12 cellular contexts compared by ENCODE assay signal in genomic region chr2:84991404-84992151, GRCh38. TPM values are rescaled to one million over a fixed set of nuclear protein-coding genes. Genes with fewer than 3 reads are reported as not detected.
DNase-seq lines count a peak whose midpoint lies in the region; ATAC-seq and TF ChIP-seq lines count a peak whose summit lies in the region.
"Had no signal": no experiment of that assay in that cellular context is flagged by ENCODE, and none has a peak within 500 bp of the region (broad histone marks: within the 10 kb centered on the region; RNA-seq: fewer than 3 reads in every experiment).

No MANE protein-coding gene starts in this region.

- 15 to 18% methylated on average over 2 of the region's 2 CpGs for WGBS in body of pancreas, 2 donors

- H3K36me3 ChIP-seq in BJ (ENCODE audit: control insufficient read depth, insufficient read depth, low read length) (no peaks in the 10 kb centered on the region), KMS-11 (ENCODE audit: insufficient read depth) (no peaks in the 10 kb centered on the region), body of pancreas (replicated peaks in 1 of 2; ENCODE audit: insufficient read depth in 1 of 2, low read depth in 2 of 2) (no peaks in the 10 kb centered on the region), BE2C (no peaks in the 10 kb centered on the region)

- H2AFZ ChIP-seq in KMS-11 (ENCODE audit: low read depth) = no peak overlapping the region

- peak overlapping the region; percentile 5; the same call in 1 of the 2 replicates for H3K4me2 ChIP-seq in KMS-11

- no peaks in the 10 kb centered on the region for H3K9me3 ChIP-seq in body of pancreas
- no peaks in the 10 kb centered on the region for H3K9me3 ChIP-seq in BE2C

- H4K20me1 ChIP-seq in KMS-11 (ENCODE audit: insufficient read depth) = peaks cover 66% of the 10 kb centered on the region

- peak; percentile 100 for DNase-seq in BJ (ENCODE audit: low read depth)
- no peak for DNase-seq in body of pancreas
- no peak for DNase-seq in left lobe of liver (ENCODE audit: low spot score)
- DNase-seq in NCI-H2196 treated with DMSO at 0.1 percent for 48 hours (lab: John Stamatoyannopoulos, UW; ENCODE audit: unreplicated experiment) = no peak
- DNase-seq in BE2C = no peak
- DNase-seq: activated CD8-positive, alpha-beta memory T cell treated with anti-CD3 and anti-CD28 coated beads, Interleukin-2, amount 10 ng/mL, durations not matched to agents 7 days and 5 days; NCI-H1092 treated with DMSO at 0.1 percent for 48 hours; NCI-H774; small intestine had no signal

- no peak overlapping the region for H3K9ac ChIP-seq in KMS-11

- H3K4me1 ChIP-seq in KMS-11 (ENCODE audit: low read depth, poor library complexity, severe bottlenecking) (peaks cover 71% of the 10 kb centered on the region), body of pancreas (peaks cover 79% of the 10 kb centered on the region), BE2C (no peaks in the 10 kb centered on the region)

- no peak overlapping the region for H3K4me3 ChIP-seq in BJ (ENCODE audit: low read depth, low read length)
- H3K4me3 ChIP-seq in KMS-11 (IDR thresholded peaks at IDR 0.05; ENCODE audit: insufficient read depth, low read depth, low read length) = no peak overlapping the region
- H3K4me3 ChIP-seq in body of pancreas = no peak overlapping the region
- H3K4me3 ChIP-seq in BE2C (ENCODE audit: low read depth, low read length) = no peak overlapping the region

- no peak overlapping the region; the same call in 1 of the 2 replicates for H3K27ac ChIP-seq in KMS-11
- peak overlapping the region in 1 of 4 donors; percentile 19 for H3K27ac ChIP-seq in body of pancreas

- intact Hi-C loops in body of pancreas (cut with DNase I) = no loop called here

- peaks cover 99% of the 10 kb centered on the region for H3K79me2 ChIP-seq in KMS-11 (ENCODE audit: insufficient read depth, low read depth)

- ATAC-seq in body of pancreas = peak; percentile 42
- peak; percentile 93 for ATAC-seq in left lobe of liver
- no peak for ATAC-seq in GM21825 (IDR thresholded peaks at IDR 0.05; ENCODE audit: unreplicated experiment)
- no peak for ATAC-seq in GM21526 (IDR thresholded peaks at IDR 0.05; ENCODE audit: low FRiP score, unreplicated experiment)
- ATAC-seq: activated CD8-positive, alpha-beta memory T cell treated with anti-CD3 and anti-CD28 coated beads, Interleukin-2, amount 10 ng/mL, durations not matched to agents 7 days and 5 days had no signal

- TF ChIP-seq CTCF in BJ (IDR thresholded peaks at IDR 0.05; ENCODE audit: insufficient read depth, low read depth, low read length) = no peak
- TF ChIP-seq CTCF in KMS-11 (conservative IDR thresholded peaks at IDR 0.05; ENCODE audit: low read depth, low read length) = no peak
- no peak for TF ChIP-seq CTCF in body of pancreas (IDR thresholded peaks at IDR 0.05)
- TF ChIP-seq CTCF in BE2C (IDR thresholded peaks at IDR 0.05; ENCODE audit: low read depth, low read length) = no peak

- POLR2A ChIA-PET in BJ (lab: Charles Lee) = no interaction called here

- CTCF ChIA-PET in BJ (lab: Yijun Ruan, JAX) = interaction anchor here (0.6 to 4.8 kb wide), 3 partner anchors 20 to 600 kb away, joined by 3 to 17 read pairs (median 3); no protein-coding TSS in a partner anchor

- H3K27me3 ChIP-seq in BJ (ENCODE audit: control insufficient read depth, insufficient read depth, low read length) (no peaks in the 10 kb centered on the region), KMS-11 (ENCODE audit: insufficient read depth, low read depth) (no peaks in the 10 kb centered on the region), body of pancreas (no peaks in the 10 kb centered on the region), BE2C (no peaks in the 10 kb centered on the region)

- no peak for TF ChIP-seq POLR2A in body of pancreas (IDR thresholded peaks at IDR 0.05)

RNA-seq across cellular contexts. Expression of gene KCMF1, which starts 20.6 kb away (rescaled TPM):
- 83.3 and 146 TPM in 2 replicates for polyA plus RNA-seq in BJ (2011; rRNA removed)
- 70.7 and 74.4 TPM in 2 replicates for polyA minus RNA-seq in BJ (2011; rRNA and poly(A)+ RNA removed)
- 10 to 100 TPM in 1 of 2 donors, 1 to 10 TPM in 1; 7.9 to 30.4 TPM for total RNA-seq in body of pancreas
- 39.1 TPM for total RNA-seq in left lobe of liver
- 28.0 TPM for polyA plus RNA-seq in BE2C (2012; ENCODE audit: insufficient read depth, insufficient read length, low read depth)

Comparison
In these comparisons a context has a peak if more than half of its experiments do, and no peak if none do; other contexts are left out.
1. ATAC-seq: peak in body of pancreas (single experiment) and left lobe of liver (single experiment); none in GM21825 (single experiment) and GM21526 (single experiment).